Comparison of ENCODE assay signal across 9 cellular contexts in the genomic region with DNA sequence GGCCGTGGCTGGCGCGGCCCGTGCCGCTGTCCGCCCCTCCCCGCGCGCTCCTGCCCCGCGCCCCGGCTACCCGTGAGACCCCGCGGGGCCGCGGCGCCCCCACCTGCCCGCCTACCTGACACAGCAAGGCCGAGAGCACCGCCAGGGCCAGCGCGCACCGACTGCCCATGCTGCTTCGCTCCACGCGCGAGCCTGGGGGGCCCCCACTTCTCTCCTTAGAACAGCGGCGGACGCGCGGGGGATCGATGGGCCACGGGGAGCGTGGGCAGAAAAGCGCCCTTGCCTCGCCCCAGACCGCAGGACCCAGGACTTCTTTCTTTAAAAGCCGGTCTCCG. TPM values are rescaled to one million over a fixed set of nuclear protein-coding genes. Genes with fewer than 3 reads are reported as not detected.
DNase-seq lines count a peak whose midpoint lies in the region; ATAC-seq and TF ChIP-seq lines count a peak whose summit lies in the region.
"Had no signal": no experiment of that assay in that cellular context is flagged by ENCODE, and none has a peak within 500 bp of the region (broad histone marks: within the 10 kb centered on the region; RNA-seq: fewer than 3 reads in every experiment).

No MANE protein-coding gene starts in this region.

- peaks cover 80% of the 10 kb centered on the region for H3K27me3 Mint-ChIP-seq in activated T-cell treated with anti-CD3 and anti-CD28 coated beads, Interleukin-2, amount 50 U/mL, for 24 hours

- no peak for DNase-seq in activated T-cell treated with anti-CD3 and anti-CD28 coated beads, Interleukin-2, amount 50 U/mL, for 24 hours
- DNase-seq in activated T-cell treated with anti-CD3 and anti-CD28 coated beads for 4 hours, result no peak
- no peak for DNase-seq in brain microvascular endothelial cell
- no peak for DNase-seq in lung (ENCODE audit: low spot score)
- DNase-seq in kidney glomerular epithelial cell (lab: John Stamatoyannopoulos, UW), result no peak
- no peak for DNase-seq in NCI-H1048 (lab: John Stamatoyannopoulos, UW)
- DNase-seq: GDM1 had no signal

- H3K9me3 Mint-ChIP-seq in activated T-cell treated with anti-CD3 and anti-CD28 coated beads, Interleukin-2, amount 50 U/mL, for 24 hours, result no peaks in the 10 kb centered on the region

- no peak overlapping the region for H3K27ac Mint-ChIP-seq in activated T-cell treated with anti-CD3 and anti-CD28 coated beads, Interleukin-2, amount 50 U/mL, for 24 hours

- H3K4me3 Mint-ChIP-seq in activated T-cell treated with anti-CD3 and anti-CD28 coated beads, Interleukin-2, amount 50 U/mL, for 24 hours, result peak overlapping the region; percentile 80

- H3K9me3 ChIP-seq in lung (ENCODE audit: control insufficient read depth in 2 of 2, insufficient read depth in 1 of 2, low read length in 1 of 2), result no peaks in the 10 kb centered on the region

- 1% methylated on average over 29 to 41 of the region's 41 CpGs for WGBS in lung, 2 donors
- WGBS in urinary bladder, result under 1% methylated on average over 41 of the region's 41 CpGs

- H3K27ac ChIP-seq in brain microvascular endothelial cell, result no peak overlapping the region
- H3K27ac ChIP-seq in lung (ENCODE audit: low read depth in 1 of 2, low read length in 1 of 2), result peak overlapping the region; percentile 55
- H3K27ac ChIP-seq in urinary bladder (ENCODE audit: low read depth), result peak overlapping the region; percentile 80

- TF ChIP-seq CTCF in brain microvascular endothelial cell (IDR thresholded peaks at IDR 0.05; ENCODE audit: low read depth, low read length, missing control alignments) (no peak), lung (IDR thresholded peaks at IDR 0.05; ENCODE audit: control extremely low read depth, extremely low read depth) (no peak)

- H3K4me3 ChIP-seq in brain microvascular endothelial cell (ENCODE audit: low read depth, low read length), result peak overlapping the region; percentile 58
- peak overlapping the region; percentile 69 for H3K4me3 ChIP-seq in lung
- peak overlapping the region; percentile 75 for H3K4me3 ChIP-seq in urinary bladder (ENCODE audit: low read depth, low read length)

- peaks cover 60% of the 10 kb centered on the region for H3K27me3 ChIP-seq in brain microvascular endothelial cell (replicated peaks)
- H3K27me3 ChIP-seq in lung (ENCODE audit: control insufficient read depth, insufficient read depth), result no peaks in the 10 kb centered on the region

- ATAC-seq in lung (ENCODE audit: insufficient read depth, low FRiP score) (no peak), GM21360 (IDR thresholded peaks at IDR 0.05; ENCODE audit: unreplicated experiment) (no peak)

- peaks cover 48% of the 10 kb centered on the region for H3K4me1 Mint-ChIP-seq in activated T-cell treated with anti-CD3 and anti-CD28 coated beads, Interleukin-2, amount 50 U/mL, for 24 hours (ENCODE audit: low read depth)

- in situ Hi-C loops in brain microvascular endothelial cell (cut with HindIII; ENCODE audit: low pct_ligation_motif_present, low sequenced_read_pairs), result no loop called here

- H3K4me1 ChIP-seq in lung (ENCODE audit: control insufficient read depth in 2 of 2, insufficient read depth in 2 of 2, low read length in 2 of 2) (peaks cover 6 to 22% of the 10 kb centered on the region in 2 donors), urinary bladder (ENCODE audit: insufficient read depth) (no peaks in the 10 kb centered on the region)

- H3K36me3 ChIP-seq in brain microvascular endothelial cell (replicated peaks) (no peaks in the 10 kb centered on the region), lung (ENCODE audit: control insufficient read depth in 2 of 2, insufficient read depth in 2 of 2, low read length in 2 of 2) (peaks cover 0 to 4% of the 10 kb centered on the region in 2 donors), urinary bladder (ENCODE audit: insufficient read depth) (no peaks in the 10 kb centered on the region)

- H3K36me3 Mint-ChIP-seq in activated T-cell treated with anti-CD3 and anti-CD28 coated beads, Interleukin-2, amount 50 U/mL, for 24 hours (ENCODE audit: low read depth), result no peaks in the 10 kb centered on the region

RNA-seq across cellular contexts. Expression of a gene that starts 0.9 kb away (rescaled TPM):
- total RNA-seq in lung, result 10 to 100 TPM; 16.2 to 16.9 TPM
- 10 to 100 TPM in 1 of 2 donors, 1 to 10 TPM in 1; 6.2 to 10.2 TPM for polyA plus RNA-seq in lung
- total RNA-seq in urinary bladder, result 5.9 TPM
- 22.1 TPM for polyA plus RNA-seq in urinary bladder

RNA-seq across cellular contexts. Expression of a gene that starts 16.6 kb away (rescaled TPM):
- total RNA-seq in lung (10 to 100 TPM; 29.5 to 35.6 TPM), urinary bladder (30.3 TPM)
- polyA plus RNA-seq in lung (10 to 100 TPM in 1 of 2 donors, 1 to 10 TPM in 1; 8.5 to 11.8 TPM), urinary bladder (17.5 TPM)
